1 cellular context compared by ENCODE assay signal in the genomic region with DNA sequence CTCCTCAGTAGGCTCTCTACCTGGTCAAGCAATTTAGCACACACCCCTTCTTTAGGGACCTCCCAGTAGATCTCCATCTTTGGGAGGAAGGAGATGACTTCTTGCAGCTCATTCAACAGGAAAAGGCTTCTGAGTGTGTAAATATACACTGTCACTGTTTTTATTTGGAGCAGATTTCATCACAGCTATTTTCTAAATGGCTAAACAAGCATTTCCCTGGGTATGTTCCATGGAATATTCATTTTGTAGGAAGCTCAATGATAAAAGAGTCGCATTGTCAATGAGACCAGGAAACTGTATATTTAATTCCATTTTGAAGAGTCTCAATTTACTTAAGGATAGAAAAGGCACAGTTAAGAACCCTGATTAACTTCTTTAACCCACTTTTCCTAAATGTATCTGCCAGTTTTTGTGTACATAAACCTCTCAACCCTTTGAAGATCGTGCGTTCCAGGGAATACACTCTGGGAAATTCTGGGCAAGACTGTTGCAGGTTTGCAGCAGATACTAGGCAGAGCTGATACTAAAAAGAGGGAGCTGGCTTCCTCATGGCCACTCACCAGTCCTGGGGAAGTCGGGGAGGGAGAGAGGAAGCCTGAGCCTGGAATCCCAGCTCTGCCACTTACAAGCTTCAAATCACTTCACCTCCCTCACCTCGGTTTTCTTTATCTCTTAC.
TF ChIP-seq lines count a peak whose summit lies in the region.

No MANE protein-coding gene starts in this region.

TF ChIP-seq in HEK293, 187 proteins besides CTCF, POLR2A, EP300 and RAD21 (continued from another document):
- no peak for TF ChIP-seq IKZF3 (tag by site-specific recombination; IDR thresholded peaks at IDR 0.05)
